Comparison of ENCODE assay signal across 20 cellular contexts in the genomic region with DNA sequence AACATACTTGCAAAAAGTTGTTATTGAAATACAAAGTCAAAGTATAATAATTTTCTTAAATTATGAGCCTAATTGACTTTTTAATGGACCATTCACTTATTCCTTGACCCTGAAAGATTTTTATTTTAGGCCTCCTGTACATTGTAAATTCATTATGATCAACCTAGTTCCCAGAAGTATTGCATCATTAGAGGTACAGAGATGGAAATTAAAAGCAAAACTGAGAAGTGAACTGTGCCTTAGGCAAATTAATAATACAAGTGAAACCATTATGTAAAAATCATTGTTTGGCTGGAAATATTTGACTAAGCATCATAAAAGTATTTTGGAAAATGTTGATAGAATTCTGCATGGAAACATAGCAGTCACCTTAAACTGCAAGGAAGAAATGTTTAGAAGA.
DNase-seq lines count a peak whose midpoint lies in the region; ATAC-seq and TF ChIP-seq lines count a peak whose summit lies in the region.
"Had no signal": no experiment of that assay in that cellular context is flagged by ENCODE, and none has a peak within 500 bp of the region (broad histone marks: within the 10 kb centered on the region; RNA-seq: fewer than 3 reads in every experiment).

No MANE protein-coding gene starts in this region.

- no peak for TF ChIP-seq EP300 in sigmoid colon (IDR thresholded peaks at IDR 0.05)

- no peak for TF ChIP-seq CTCF in sigmoid colon (IDR thresholded peaks at IDR 0.05)

- no peaks in the 10 kb centered on the region for H3K9me3 ChIP-seq in sigmoid colon
- H3K9me3 ChIP-seq: thyroid gland had no signal

- intact Hi-C loops in sigmoid colon (cut with DNase I) = no loop called here

- DNase-seq in ELR (ENCODE audit: low read depth) (peak; percentile 32), NCI-H526 (lab: John Stamatoyannopoulos, UW) (peak; percentile 67 to 80), epithelial cell of prostate (ENCODE audit: low read depth, low spot score) (no peak), sigmoid colon (no peak)
- DNase-seq: activated CD4-positive, alpha-beta T cell treated with anti-CD3 and anti-CD28 coated beads for 4 hours; activated CD8-positive, alpha-beta memory T cell treated with anti-CD3 and anti-CD28 coated beads, Interleukin-2, amount 50 U/mL, for 48 hours; activated naive CD4-positive, alpha-beta T cell treated with Interleukin-2 at 50 U/mL for 16 hours; DMS53; effector memory CD4-positive, alpha-beta T cell; left colon; naive thymus-derived CD8-positive, alpha-beta T cell; NCI-H187 treated with DMSO at 0.1 percent for 48 hours; NCI-H2227 treated with DMSO at 0.1 percent for 48 hours; T-cell; thyroid gland had no signal

- peak; percentile 65 for ATAC-seq in GM18907 (IDR thresholded peaks at IDR 0.05; ENCODE audit: unreplicated experiment)
- ATAC-seq in HG03460 (IDR thresholded peaks at IDR 0.05; ENCODE audit: unreplicated experiment) = no peak
- no peak for ATAC-seq in GM19351 (IDR thresholded peaks at IDR 0.05; ENCODE audit: unreplicated experiment)
- ATAC-seq: left colon; naive thymus-derived CD8-positive, alpha-beta T cell; sciatic nerve; stimulated activated memory B cell treated with anti-CD40 and anti-IgM and Interleukin-4, amounts not matched to agents 10 μg/mL and 1 μg/mL and 100 μg/mL, for 72 hours; T-cell had no signal

- H3K4me1 ChIP-seq in sigmoid colon = peaks cover 0 to 10% (median 3%) of the 10 kb centered on the region in 4 donors

- H3K27me3 ChIP-seq in sigmoid colon = no peaks in the 10 kb centered on the region
- H3K27me3 ChIP-seq: thyroid gland had no signal

- TF ChIP-seq POLR2A in sigmoid colon (IDR thresholded peaks at IDR 0.05) = no peak

- no peak overlapping the region for H3K4me3 ChIP-seq in sigmoid colon
- H3K4me3 ChIP-seq: thyroid gland had no signal

- H3K27ac ChIP-seq in epithelial cell of prostate = peak overlapping the region; percentile 4
- H3K27ac ChIP-seq in sigmoid colon = peak overlapping the region in 1 of 4 donors; percentile 51

- H3K36me3 ChIP-seq in sigmoid colon = no peaks in the 10 kb centered on the region
- H3K36me3 ChIP-seq: thyroid gland had no signal

Comparison
In these comparisons a context has a peak if more than half of its experiments do, and no peak if none do; other contexts are left out.
1. DNase-seq: peak in ELR (single experiment) and NCI-H526 (2 of 2); none in epithelial cell of prostate (single experiment) and sigmoid colon (single experiment).